In the genomic region with DNA sequence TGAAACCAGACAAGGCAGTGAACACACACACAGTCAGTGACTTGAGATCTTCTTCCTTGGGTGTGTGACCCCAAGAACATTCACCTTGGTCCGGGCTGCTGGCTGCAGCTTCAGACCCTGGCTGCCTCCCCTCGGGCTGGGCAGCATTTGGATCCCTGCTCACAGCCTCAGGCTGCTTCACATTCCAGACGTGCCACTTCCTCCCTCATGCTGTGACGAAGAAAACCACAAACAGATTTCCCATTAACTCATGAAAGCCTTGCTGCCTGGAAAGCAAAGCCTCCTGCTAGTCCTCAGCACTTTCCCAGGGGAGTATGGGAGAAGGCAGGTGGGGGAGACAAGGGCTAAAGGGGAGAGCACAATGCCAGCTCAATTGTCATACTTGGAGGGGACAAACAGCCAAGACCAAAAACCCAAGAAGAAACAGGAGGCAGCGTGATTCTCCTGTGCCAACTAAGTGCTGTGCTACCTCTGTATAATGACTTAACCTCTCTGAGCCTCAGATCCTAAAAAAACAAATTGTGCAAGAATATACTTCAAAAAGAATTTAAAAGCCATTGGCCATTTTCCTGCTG, we compare ENCODE assay signal across 9 cellular contexts.
DNase-seq lines count a peak whose midpoint lies in the region; ATAC-seq, FAIRE-seq and TF ChIP-seq lines count a peak whose summit lies in the region.
"Had no signal": no experiment of that assay in that cellular context is flagged by ENCODE, and none has a peak within 500 bp of the region (broad histone marks: within the 10 kb centered on the region; RNA-seq: fewer than 3 reads in every experiment).

No MANE protein-coding gene starts in this region.

- POLR2A ChIA-PET in A549 (lab: Yijun Ruan, JAX): no interaction called here
- POLR2A ChIA-PET in activated CD4-positive, alpha-beta T cell treated with anti-CD3 and anti-CD28 coated beads for 36 hours (lab: Charles Lee): no interaction called here

- H3K79me2 ChIP-seq in keratinocyte (ENCODE audit: control insufficient read depth, insufficient read depth, low read length): no peaks in the 10 kb centered on the region

- no peaks in the 10 kb centered on the region for H3K4me1 Mint-ChIP-seq in activated CD4-positive, alpha-beta T cell treated with anti-CD3 and anti-CD28 coated beads for 36 hours

- H3K9me3 ChIP-seq in A549: 0 out of 3 replicates have a peak, but pooled peaks cover 3% of the 10 kb centered on the region
- H3K9me3 ChIP-seq in keratinocyte (ENCODE audit: control insufficient read depth, low read depth, low read length): no peaks in the 10 kb centered on the region

- FAIRE-seq in A549 (lab: Jason Lieb, UNC): no peak
- FAIRE-seq in HTR-8/SVneo (lab: Jason Lieb, UNC): no peak
- FAIRE-seq in keratinocyte (lab: Jason Lieb, UNC): peak; percentile 93

- no peak overlapping the region for H3K9ac ChIP-seq in keratinocyte (ENCODE audit: control insufficient read depth, extremely low read depth, insufficient read depth, low read length)

- no peaks in the 10 kb centered on the region for H3K9me1 ChIP-seq in keratinocyte (ENCODE audit: control insufficient read depth, extremely low read depth, insufficient read depth, low read length)

- H3K4me2 ChIP-seq in A549: peak overlapping the region; percentile 54
- peak overlapping the region; percentile 46 for H3K4me2 ChIP-seq in keratinocyte (ENCODE audit: control insufficient read depth, extremely low read depth, insufficient read depth, low read depth, low read length)

- no peaks in the 10 kb centered on the region for H3K27me3 ChIP-seq in keratinocyte (ENCODE audit: control insufficient read depth, extremely low read depth, insufficient read depth, low read length)

- WGBS in A549 (ENCODE audit: missing lambda C conversion rate): 2% methylated on average over 5 of the region's 5 CpGs

- no peaks in the 10 kb centered on the region for H3K36me3 ChIP-seq in keratinocyte (ENCODE audit: control insufficient read depth in 2 of 2, extremely low read depth in 1 of 2, insufficient read depth in 2 of 2, low read length in 2 of 2)

- no peak for TF ChIP-seq RAD21 in A549 (conservative IDR thresholded peaks at IDR 0.05 in 1 of 2, IDR thresholded peaks at IDR 0.05 in 1 of 2)

- H3K4me1 ChIP-seq in A549 (peaks cover 12% of the 10 kb centered on the region), keratinocyte (ENCODE audit: control insufficient read depth, extremely low read depth, insufficient read depth, low read length) (peaks cover 14% of the 10 kb centered on the region)

- TF ChIP-seq EP300 in A549 (IDR thresholded peaks at IDR 0.05): no peak

- H3K4me3 Mint-ChIP-seq in activated CD4-positive, alpha-beta T cell treated with anti-CD3 and anti-CD28 coated beads for 36 hours: no peak overlapping the region

- intact Hi-C loops in activated CD4-positive, alpha-beta T cell treated with anti-CD3 and anti-CD28 coated beads for 36 hours (cut with DNase I, micrococcal nuclease): loop anchor here in 1 of 2 experiments (5.0 kb wide), 1 partner anchor 513 kb away; no protein-coding TSS in a partner anchor

- no peaks in the 10 kb centered on the region for H3K36me3 Mint-ChIP-seq in activated CD4-positive, alpha-beta T cell treated with anti-CD3 and anti-CD28 coated beads for 36 hours (ENCODE audit: low read depth)

- H3K27me3 Mint-ChIP-seq in activated CD4-positive, alpha-beta T cell treated with anti-CD3 and anti-CD28 coated beads for 36 hours: peaks cover 22% of the 10 kb centered on the region

- H4K20me1 ChIP-seq in keratinocyte (ENCODE audit: control insufficient read depth, extremely low read depth, insufficient read depth, low read length): no peaks in the 10 kb centered on the region

- dilution Hi-C loops in keratinocyte (cut with MboI; ENCODE audit: extremely low pct_ligation_motif_present, low sequenced_read_pairs): no loop called here

- CTCF ChIA-PET in A549 (lab: Yijun Ruan, JAX): no interaction called here
- CTCF ChIA-PET in activated CD4-positive, alpha-beta T cell treated with anti-CD3 and anti-CD28 coated beads for 36 hours (lab: Charles Lee): no interaction called here

- no peak for TF ChIP-seq CTCF in A549 (IDR thresholded peaks at IDR 0.05)
- no peak for TF ChIP-seq CTCF in keratinocyte (optimal IDR thresholded peaks at IDR 0.05 in 1 of 3, IDR thresholded peaks at IDR 0.05 in 1 of 3, conservative IDR thresholded peaks at IDR 0.05 in 1 of 3; ENCODE audit: extremely low read depth in 1 of 3, insufficient read depth in 2 of 3, low read length in 3 of 3)

- ATAC-seq in A549 (peak; percentile 74 to 81), GM21515 (IDR thresholded peaks at IDR 0.05; ENCODE audit: unreplicated experiment) (no peak)
- ATAC-seq in activated CD4-positive, alpha-beta T cell treated with anti-CD3 and anti-CD28 coated beads for 36 hours: no peak

- no peak for TF ChIP-seq POLR2A in A549 (IDR thresholded peaks at IDR 0.05; ENCODE audit: low read length)

- DNase-seq in A549 (ENCODE audit: low read depth in 1 of 2, low spot score in 1 of 2) (peak; percentile 45 to 68), HTR-8/SVneo (ENCODE audit: insufficient read length, low spot score) (peak; percentile 65), astrocyte of the hippocampus (ENCODE audit: low read depth, low spot score) (peak; percentile 97), keratinocyte (ENCODE audit: low read depth, low spot score) (peak; percentile 23), NCI-H2081 treated with DMSO at 0.1 percent for 48 hours (lab: John Stamatoyannopoulos, UW) (no peak)
- no peak for DNase-seq in activated CD4-positive, alpha-beta T cell treated with anti-CD3 and anti-CD28 coated beads for 36 hours
- DNase-seq in stimulated activated CD4-positive, alpha-beta T cell treated with anti-CD3 and anti-CD28 coated beads, Interleukin-12 subunit alpha, Interleukin-12 subunit beta, amount 100 ng/mL, for 4 hours: no peak
- DNase-seq: DND-41 had no signal

- H3K9me3 Mint-ChIP-seq in activated CD4-positive, alpha-beta T cell treated with anti-CD3 and anti-CD28 coated beads for 36 hours (ENCODE audit: low read depth): no peaks in the 10 kb centered on the region

- no peak overlapping the region for H3K27ac Mint-ChIP-seq in activated CD4-positive, alpha-beta T cell treated with anti-CD3 and anti-CD28 coated beads for 36 hours

- H3K4me3 ChIP-seq in A549: no peak overlapping the region
- H3K4me3 ChIP-seq in keratinocyte (ENCODE audit: control insufficient read depth in 2 of 3, extremely low read depth in 1 of 3, insufficient read depth in 2 of 3, low read depth in 1 of 3, low read length in 3 of 3): no peak overlapping the region

- H3K27ac ChIP-seq in A549 (peak overlapping the region; percentile 31 to 66; a peak in 4 of 6 replicates), keratinocyte (ENCODE audit: control insufficient read depth, insufficient read depth, low read length) (no peak overlapping the region)

- peak overlapping the region; percentile 36 for H2AFZ ChIP-seq in keratinocyte (ENCODE audit: control insufficient read depth, low read length)

TF ChIP-seq in A549, 52 proteins besides CTCF, POLR2A, EP300 and RAD21:
- TF ChIP-seq HOXB5 (CRISPR knock-in tag; IDR thresholded peaks at IDR 0.05): no peak
- peak; percentile 24; the same call in 1 of the 2 replicates for TF ChIP-seq GATA3 (IDR thresholded peaks at IDR 0.05; ENCODE audit: borderline replicate concordance)
- TF ChIP-seq ZFP36 (IDR thresholded peaks at IDR 0.05; ENCODE audit: borderline replicate concordance, partially characterized antibody): peak; percentile 78
- TF ChIP-seq RCOR1 (IDR thresholded peaks at IDR 0.05; ENCODE audit: low read depth, low read length): no peak
- TF ChIP-seq PHF8 (IDR thresholded peaks at IDR 0.05; ENCODE audit: borderline replicate concordance, low read depth): no peak
- TF ChIP-seq JUN (IDR thresholded peaks at IDR 0.05): peak in 1 of 2 experiments; percentile 30; a peak in 1 of 5 replicates
- TF ChIP-seq, protein P1, sequence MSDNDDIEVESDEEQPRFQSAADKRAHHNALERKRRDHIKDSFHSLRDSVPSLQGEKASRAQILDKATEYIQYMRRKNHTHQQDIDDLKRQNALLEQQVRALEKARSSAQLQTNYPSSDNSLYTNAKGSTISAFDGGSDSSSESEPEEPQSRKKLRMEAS (IDR thresholded peaks at IDR 0.05): peak; percentile 47; the same call in 1 of the 2 replicates

Comparison
In these comparisons a context has a peak if more than half of its experiments do, and no peak if none do; other contexts are left out.
1. ATAC-seq: peak in A549 (2 of 2); none in GM21515 (single experiment) and activated CD4-positive, alpha-beta T cell treated with anti-CD3 and anti-CD28 coated beads for 36 hours (single experiment).
2. DNase-seq: peak in A549 (2 of 2), HTR-8/SVneo (single experiment), astrocyte of the hippocampus (single experiment) and keratinocyte (single experiment); none in NCI-H2081 treated with DMSO at 0.1 percent for 48 hours (single experiment), activated CD4-positive, alpha-beta T cell treated with anti-CD3 and anti-CD28 coated beads for 36 hours (single experiment) and stimulated activated CD4-positive, alpha-beta T cell treated with anti-CD3 and anti-CD28 coated beads, Interleukin-12 subunit alpha, Interleukin-12 subunit beta, amount 100 ng/mL, for 4 hours (single experiment).